In the genomic region with DNA sequence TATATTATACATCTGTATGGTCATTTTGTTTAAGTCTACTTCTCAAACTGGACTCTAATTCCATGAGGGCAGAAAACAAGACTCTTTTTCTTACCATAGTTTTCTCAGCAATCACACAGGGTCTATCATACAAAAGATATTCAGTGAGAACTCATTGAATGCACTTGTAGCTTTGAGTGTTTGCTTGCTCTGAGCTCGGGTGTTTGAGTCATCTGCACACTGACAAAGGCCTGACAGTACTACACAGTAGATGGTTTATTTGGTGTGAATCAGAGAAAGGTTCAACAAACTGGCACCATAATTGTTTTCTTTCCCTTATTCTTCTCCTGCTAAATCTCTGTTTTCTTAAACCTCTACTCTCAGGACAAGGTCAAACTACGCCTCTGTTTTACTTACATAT, we compare ENCODE assay signal across 29 cellular contexts.
DNase-seq lines count a peak whose midpoint lies in the region; ATAC-seq and TF ChIP-seq lines count a peak whose summit lies in the region.
"Had no signal": no experiment of that assay in that cellular context is flagged by ENCODE, and none has a peak within 500 bp of the region (broad histone marks: within the 10 kb centered on the region; RNA-seq: fewer than 3 reads in every experiment).

No MANE protein-coding gene starts in this region.

- ATAC-seq in GM21619 (IDR thresholded peaks at IDR 0.05; ENCODE audit: unreplicated experiment) (no peak), GM19452 (IDR thresholded peaks at IDR 0.05; ENCODE audit: unreplicated experiment) (no peak)
- ATAC-seq: foreskin keratinocyte; HCT116; HepG2; left ventricle myocardium superior; natural killer cell treated with Interleukin-12 subunit alpha and Interleukin-12 subunit beta and Interleukin-15 and Interleukin-18, amount 100 ng/mL, for 72 hours; right cardiac atrium had no signal

- peak; percentile 6 for DNase-seq in DMS153 treated with DMSO at 0.1 percent for 48 hours (lab: John Stamatoyannopoulos, UW; ENCODE audit: unreplicated experiment)
- peak; percentile 11 for DNase-seq in MG63
- DNase-seq in brain microvascular endothelial cell, result peak; percentile 27
- DNase-seq in mesenchymal stem cell, result peak; percentile 14
- no peak for DNase-seq in erythroblast (lab: John Stamatoyannopoulos, UW)
- DNase-seq in NCI-H1417 treated with DMSO at 0.1 percent for 48 hours (lab: John Stamatoyannopoulos, UW), result no peak
- DNase-seq: activated B cell treated with CpG ODN at 0.5 μM for 24 hours; activated CD4-positive, alpha-beta T cell treated with anti-CD3 and anti-CD28 coated beads, Interleukin-2, amount 50 U/mL, for 48 hours; activated CD8-positive, alpha-beta memory T cell treated with anti-CD3 and anti-CD28 coated beads, Interleukin-2, amount 50 U/mL, for 4 hours; activated naive CD4-positive, alpha-beta T cell treated with anti-CD3 and anti-CD28 coated beads, Interleukin-2, amount 50 U/mL, for 16 hours; Caco-2; foreskin keratinocyte; immature natural killer cell; left ventricle myocardium superior; midbrain; NCI-H1105 treated with DMSO at 0.1 percent for 48 hours; NCI-H2171; ovary; right cardiac atrium; T-helper 9 cell; thyroid gland had no signal

- no peak for TF ChIP-seq CTCF in brain microvascular endothelial cell (IDR thresholded peaks at IDR 0.05; ENCODE audit: low read depth, low read length, missing control alignments)

- H3K79me1 ChIP-seq in mesenchymal stem cell (replicated peaks; ENCODE audit: low read length, poor library complexity, severe bottlenecking), result no peaks in the 10 kb centered on the region

- 72% methylated on average over 2 of the region's 2 CpGs for WGBS in mesenchymal stem cell

- no peak overlapping the region for H3K4me3 ChIP-seq in MG63
- H3K4me3 ChIP-seq in brain microvascular endothelial cell (ENCODE audit: low read depth, low read length), result no peak overlapping the region
- no peak overlapping the region for H3K4me3 ChIP-seq in mesenchymal stem cell (ENCODE audit: insufficient read depth in 1 of 2, low read depth in 1 of 2, low read length in 2 of 2)
- H3K4me3 ChIP-seq: BLaER1 treated with 17β-estradiol and CSF1 and Interleukin-3, amounts not matched to agents 10 nM and 100 nM; hepatocyte; ovary; thyroid gland had no signal

- H3K18ac ChIP-seq in mesenchymal stem cell (ENCODE audit: low read depth in 1 of 2, low read length in 2 of 2), result no peak overlapping the region

- peaks cover 4% of the 10 kb centered on the region for H3K4me1 ChIP-seq in mesenchymal stem cell (ENCODE audit: control insufficient read depth, insufficient read depth, low read depth, low read length)
- H3K4me1 ChIP-seq: BLaER1 treated with 17β-estradiol and CSF1 and Interleukin-3, amounts not matched to agents 10 nM and 100 nM; Caco-2; foreskin keratinocyte; thyroid gland had no signal

- no peak overlapping the region for H2BK120ac ChIP-seq in mesenchymal stem cell (ENCODE audit: low read depth, low read length)

- H3K14ac ChIP-seq in mesenchymal stem cell (ENCODE audit: low read length in 2 of 2), result no peak overlapping the region

- H3K9me3 ChIP-seq in MG63 (no peaks in the 10 kb centered on the region), mesenchymal stem cell (ENCODE audit: control insufficient read depth, low read length) (no peaks in the 10 kb centered on the region)
- H3K9me3 ChIP-seq: BLaER1 treated with 17β-estradiol and CSF1 and Interleukin-3, amounts not matched to agents 10 nM and 100 nM; Caco-2; ovary; thyroid gland had no signal

- H4K8ac ChIP-seq in mesenchymal stem cell (ENCODE audit: low read length), result no peak overlapping the region

- H4K91ac ChIP-seq in mesenchymal stem cell (ENCODE audit: low read length), result no peak overlapping the region

- H2AFZ ChIP-seq in mesenchymal stem cell (ENCODE audit: low read depth, low read length), result no peak overlapping the region
- H2AFZ ChIP-seq: hepatocyte had no signal

- TF ChIP-seq POLR2A in erythroblast (IDR thresholded peaks at IDR 0.05; ENCODE audit: low read length), result no peak

- H3K27ac ChIP-seq in brain microvascular endothelial cell, result no peak overlapping the region
- H3K27ac ChIP-seq in mesenchymal stem cell (ENCODE audit: low read length, poor library complexity, severe bottlenecking), result peak overlapping the region; percentile 37
- H3K27ac ChIP-seq: BLaER1 treated with 17β-estradiol and CSF1 and Interleukin-3, amounts not matched to agents 10 nM and 100 nM; epithelial cell of prostate; foreskin keratinocyte; hepatocyte; ovary; thyroid gland had no signal

- H3K4me2 ChIP-seq in mesenchymal stem cell (ENCODE audit: low read length, poor library complexity, severe bottlenecking), result no peak overlapping the region
- H3K4me2 ChIP-seq: BLaER1 treated with 17β-estradiol and CSF1 and Interleukin-3, amounts not matched to agents 10 nM and 100 nM; hepatocyte had no signal

- H3K23ac ChIP-seq in mesenchymal stem cell (ENCODE audit: low read length in 2 of 2), result no peak overlapping the region

- no peak overlapping the region for H2BK15ac ChIP-seq in mesenchymal stem cell (ENCODE audit: low read depth, poor library complexity, severe bottlenecking)

- H3K9ac ChIP-seq in mesenchymal stem cell (ENCODE audit: low read length), result no peak overlapping the region
- H3K9ac ChIP-seq: BLaER1 treated with 17β-estradiol and CSF1 and Interleukin-3, amounts not matched to agents 10 nM and 100 nM had no signal

- H3K36me3 ChIP-seq in MG63 (no peaks in the 10 kb centered on the region), brain microvascular endothelial cell (replicated peaks) (no peaks in the 10 kb centered on the region), mesenchymal stem cell (ENCODE audit: control insufficient read depth in 1 of 2, insufficient read depth in 2 of 2, low read depth in 1 of 2, low read length in 2 of 2) (no peaks in the 10 kb centered on the region)
- H3K36me3 ChIP-seq: BLaER1 treated with 17β-estradiol and CSF1 and Interleukin-3, amounts not matched to agents 10 nM and 100 nM; ovary; thyroid gland had no signal

- in situ Hi-C loops in brain microvascular endothelial cell (cut with HindIII; ENCODE audit: low pct_ligation_motif_present, low sequenced_read_pairs), result no loop called here

- no peak overlapping the region for H2AK5ac ChIP-seq in mesenchymal stem cell (ENCODE audit: low read length, severe bottlenecking)

- H3K27me3 ChIP-seq in MG63 (no peaks in the 10 kb centered on the region), brain microvascular endothelial cell (replicated peaks) (no peaks in the 10 kb centered on the region), mesenchymal stem cell (ENCODE audit: control insufficient read depth in 1 of 2, insufficient read depth in 1 of 2, low read length in 2 of 2) (no peaks in the 10 kb centered on the region)
- H3K27me3 ChIP-seq: BLaER1 treated with 17β-estradiol and CSF1 and Interleukin-3, amounts not matched to agents 10 nM and 100 nM; foreskin keratinocyte; hepatocyte; ovary; thyroid gland had no signal

- H2BK12ac ChIP-seq in mesenchymal stem cell (ENCODE audit: low read length in 2 of 2), result no peak overlapping the region

- no peak overlapping the region for H3K4ac ChIP-seq in mesenchymal stem cell (ENCODE audit: low read depth in 1 of 2, low read length in 2 of 2)

- no peak overlapping the region for H2BK5ac ChIP-seq in mesenchymal stem cell (ENCODE audit: low read depth, low read length, poor library complexity, severe bottlenecking)

Comparison
In these comparisons a context has a peak if more than half of its experiments do, and no peak if none do; other contexts are left out.
1. DNase-seq: peak in DMS153 treated with DMSO at 0.1 percent for 48 hours (single experiment), MG63 (single experiment), brain microvascular endothelial cell (single experiment) and mesenchymal stem cell (single experiment); none in erythroblast (0 of 2) and NCI-H1417 treated with DMSO at 0.1 percent for 48 hours (single experiment).